1 cellular context compared by ENCODE assay signal in the genomic region with DNA sequence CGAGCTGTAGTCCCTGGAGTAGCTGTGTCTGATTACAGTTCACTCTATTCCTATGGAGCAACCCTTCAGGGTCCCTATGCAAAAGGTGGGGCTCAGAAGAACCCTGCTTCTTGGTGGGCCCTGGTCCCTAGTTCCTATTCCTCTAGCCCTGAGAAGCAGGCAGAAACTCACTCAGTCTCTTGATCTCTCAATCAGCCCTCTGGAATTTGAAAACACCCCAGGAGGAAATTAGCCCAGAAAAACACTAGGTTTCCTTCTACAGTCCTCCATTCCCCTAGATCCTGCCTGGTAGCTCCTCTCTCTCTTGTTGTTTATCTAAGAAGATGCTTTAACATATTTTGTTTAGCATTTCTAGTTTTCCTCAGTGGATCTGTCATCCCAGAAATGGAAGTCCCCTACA.
TF ChIP-seq lines count a peak whose summit lies in the region.

No MANE protein-coding gene starts in this region.

TF ChIP-seq in WTC11, 78 proteins besides CTCF, POLR2A, EP300 and RAD21 (continued from another document):
- TF ChIP-seq, protein P1, sequence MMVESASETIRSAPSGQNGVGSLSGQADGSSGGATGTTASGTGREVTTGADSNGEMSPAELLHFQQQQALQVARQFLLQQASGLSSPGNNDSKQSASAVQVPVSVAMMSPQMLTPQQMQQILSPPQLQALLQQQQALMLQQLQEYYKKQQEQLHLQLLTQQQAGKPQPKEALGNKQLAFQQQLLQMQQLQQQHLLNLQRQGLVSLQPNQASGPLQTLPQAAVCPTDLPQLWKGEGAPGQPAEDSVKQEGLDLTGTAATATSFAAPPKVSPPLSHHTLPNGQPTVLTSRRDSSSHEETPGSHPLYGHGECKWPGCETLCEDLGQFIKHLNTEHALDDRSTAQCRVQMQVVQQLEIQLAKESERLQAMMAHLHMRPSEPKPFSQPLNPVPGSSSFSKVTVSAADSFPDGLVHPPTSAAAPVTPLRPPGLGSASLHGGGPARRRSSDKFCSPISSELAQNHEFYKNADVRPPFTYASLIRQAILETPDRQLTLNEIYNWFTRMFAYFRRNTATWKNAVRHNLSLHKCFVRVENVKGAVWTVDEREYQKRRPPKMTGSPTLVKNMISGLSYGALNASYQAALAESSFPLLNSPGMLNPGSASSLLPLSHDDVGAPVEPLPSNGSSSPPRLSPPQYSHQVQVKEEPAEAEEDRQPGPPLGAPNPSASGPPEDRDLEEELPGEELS (CRISPR knock-in tag; IDR thresholded peaks at IDR 0.05) = no peak
- no peak for TF ChIP-seq NFATC4 (CRISPR knock-in tag; IDR thresholded peaks at IDR 0.05)
- TF ChIP-seq, protein P2, sequence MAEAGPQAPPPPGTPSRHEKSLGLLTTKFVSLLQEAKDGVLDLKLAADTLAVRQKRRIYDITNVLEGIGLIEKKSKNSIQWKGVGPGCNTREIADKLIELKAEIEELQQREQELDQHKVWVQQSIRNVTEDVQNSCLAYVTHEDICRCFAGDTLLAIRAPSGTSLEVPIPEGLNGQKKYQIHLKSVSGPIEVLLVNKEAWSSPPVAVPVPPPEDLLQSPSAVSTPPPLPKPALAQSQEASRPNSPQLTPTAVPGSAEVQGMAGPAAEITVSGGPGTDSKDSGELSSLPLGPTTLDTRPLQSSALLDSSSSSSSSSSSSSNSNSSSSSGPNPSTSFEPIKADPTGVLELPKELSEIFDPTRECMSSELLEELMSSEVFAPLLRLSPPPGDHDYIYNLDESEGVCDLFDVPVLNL (CRISPR knock-in tag; IDR thresholded peaks at IDR 0.05; ENCODE audit: borderline replicate concordance, low read depth) = no peak
- TF ChIP-seq FOXJ3 (CRISPR knock-in tag; IDR thresholded peaks at IDR 0.05; ENCODE audit: borderline replicate concordance) = no peak
- TF ChIP-seq, protein P3, sequence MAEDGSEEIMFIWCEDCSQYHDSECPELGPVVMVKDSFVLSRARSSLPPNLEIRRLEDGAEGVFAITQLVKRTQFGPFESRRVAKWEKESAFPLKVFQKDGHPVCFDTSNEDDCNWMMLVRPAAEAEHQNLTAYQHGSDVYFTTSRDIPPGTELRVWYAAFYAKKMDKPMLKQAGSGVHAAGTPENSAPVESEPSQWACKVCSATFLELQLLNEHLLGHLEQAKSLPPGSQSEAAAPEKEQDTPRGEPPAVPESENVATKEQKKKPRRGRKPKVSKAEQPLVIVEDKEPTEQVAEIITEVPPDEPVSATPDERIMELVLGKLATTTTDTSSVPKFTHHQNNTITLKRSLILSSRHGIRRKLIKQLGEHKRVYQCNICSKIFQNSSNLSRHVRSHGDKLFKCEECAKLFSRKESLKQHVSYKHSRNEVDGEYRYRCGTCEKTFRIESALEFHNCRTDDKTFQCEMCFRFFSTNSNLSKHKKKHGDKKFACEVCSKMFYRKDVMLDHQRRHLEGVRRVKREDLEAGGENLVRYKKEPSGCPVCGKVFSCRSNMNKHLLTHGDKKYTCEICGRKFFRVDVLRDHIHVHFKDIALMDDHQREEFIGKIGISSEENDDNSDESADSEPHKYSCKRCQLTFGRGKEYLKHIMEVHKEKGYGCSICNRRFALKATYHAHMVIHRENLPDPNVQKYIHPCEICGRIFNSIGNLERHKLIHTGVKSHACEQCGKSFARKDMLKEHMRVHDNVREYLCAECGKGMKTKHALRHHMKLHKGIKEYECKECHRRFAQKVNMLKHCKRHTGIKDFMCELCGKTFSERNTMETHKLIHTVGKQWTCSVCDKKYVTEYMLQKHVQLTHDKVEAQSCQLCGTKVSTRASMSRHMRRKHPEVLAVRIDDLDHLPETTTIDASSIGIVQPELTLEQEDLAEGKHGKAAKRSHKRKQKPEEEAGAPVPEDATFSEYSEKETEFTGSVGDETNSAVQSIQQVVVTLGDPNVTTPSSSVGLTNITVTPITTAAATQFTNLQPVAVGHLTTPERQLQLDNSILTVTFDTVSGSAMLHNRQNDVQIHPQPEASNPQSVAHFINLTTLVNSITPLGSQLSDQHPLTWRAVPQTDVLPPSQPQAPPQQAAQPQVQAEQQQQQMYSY (CRISPR knock-in tag; IDR thresholded peaks at IDR 0.05) = no peak
- TF ChIP-seq CREB1 (CRISPR knock-in tag; IDR thresholded peaks at IDR 0.05) = no peak
TF ChIP-seq in WTC11: peak in this region for 0.
